29 cellular contexts compared by ENCODE assay signal in the genomic region with DNA sequence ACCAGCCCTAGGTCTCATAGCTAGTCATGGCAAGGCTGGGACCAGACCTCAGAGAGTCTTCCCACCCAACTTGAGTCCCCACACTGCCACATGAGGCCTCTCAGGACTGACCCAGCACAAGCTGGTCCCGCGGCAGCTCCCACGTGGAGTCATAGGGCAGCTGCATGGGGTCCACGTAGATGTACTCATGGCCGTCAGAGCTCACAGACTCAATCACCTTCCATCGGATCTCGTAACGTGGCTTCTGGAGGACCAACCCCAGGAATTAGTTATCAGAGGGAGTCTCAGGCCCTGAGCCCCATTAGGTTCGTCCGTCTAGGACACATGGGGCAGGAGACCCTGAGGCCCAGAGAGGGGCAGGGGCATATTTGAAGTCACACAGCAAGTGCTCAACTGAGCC. TPM values are rescaled to one million over a fixed set of nuclear protein-coding genes. Genes with fewer than 3 reads are reported as not detected.
"Had no signal": no experiment of that assay in that cellular context is flagged by ENCODE, and none has a peak within 500 bp of the region (broad histone marks: within the 10 kb centered on the region; RNA-seq: fewer than 3 reads in every experiment).

No MANE protein-coding gene starts in this region.

- H3K27ac ChIP-seq: body of pancreas, cardiac muscle cell had no signal

- H3K9me3 Mint-ChIP-seq: activated CD4-positive, alpha-beta memory T cell treated with anti-CD3 and anti-CD28 coated beads for 36 hours; activated naive CD4-positive, alpha-beta T cell treated with anti-CD3 and anti-CD28 coated beads for 36 hours; activated naive CD8-positive, alpha-beta T cell treated with anti-CD3 and anti-CD28 coated beads, Interleukin-2, amount 10 ng/mL, durations not matched to agents 7 days and 5 days; activated T-cell treated with anti-CD3 and anti-CD28 coated beads, Interleukin-2, amount 50 U/mL, for 72 hours; effector memory CD8-positive, alpha-beta T cell; memory B cell; nephron; T-helper 1 cell treated with Interleukin-12 subunit alpha and Interleukin-12 subunit beta and Interleukin-4 antibody, amounts not matched to agents 30 μg/mL and 1 μg/mL, for 36 hours; type B pancreatic cell had no signal

- H3K27me3 ChIP-seq: body of pancreas, cardiac muscle cell, dorsolateral prefrontal cortex, gastrocnemius medialis, testis had no signal

- H3K4me3 ChIP-seq: body of pancreas, cardiac muscle cell, dorsolateral prefrontal cortex, gastrocnemius medialis, testis had no signal

- H3K36me3 ChIP-seq: cardiac muscle cell, gastrocnemius medialis had no signal

- H3K4me3 Mint-ChIP-seq: activated CD4-positive, alpha-beta memory T cell treated with anti-CD3 and anti-CD28 coated beads for 36 hours; activated naive CD4-positive, alpha-beta T cell treated with anti-CD3 and anti-CD28 coated beads for 36 hours; activated naive CD8-positive, alpha-beta T cell treated with anti-CD3 and anti-CD28 coated beads, Interleukin-2, amount 10 ng/mL, durations not matched to agents 7 days and 5 days; activated T-cell treated with anti-CD3 and anti-CD28 coated beads, Interleukin-2, amount 50 U/mL, for 72 hours; effector memory CD8-positive, alpha-beta T cell; memory B cell; nephron; T-helper 1 cell treated with Interleukin-12 subunit alpha and Interleukin-12 subunit beta and Interleukin-4 antibody, amounts not matched to agents 30 μg/mL and 1 μg/mL, for 36 hours; type B pancreatic cell had no signal

- H3K27me3 Mint-ChIP-seq: activated CD4-positive, alpha-beta memory T cell treated with anti-CD3 and anti-CD28 coated beads for 36 hours; activated naive CD8-positive, alpha-beta T cell treated with anti-CD3 and anti-CD28 coated beads, Interleukin-2, amount 10 ng/mL, durations not matched to agents 7 days and 5 days; effector memory CD8-positive, alpha-beta T cell had no signal

- DNase-seq: activated CD4-positive, alpha-beta memory T cell treated with anti-CD3 and anti-CD28 coated beads for 36 hours; activated CD4-positive, alpha-beta T cell treated with anti-CD3 and anti-CD28 coated beads for 4 hours; activated CD4-positive, CD25-positive, alpha-beta regulatory T cell; activated effector memory CD4-positive, alpha-beta T cell treated with Interleukin-2 at 50 U/mL for 16 hours; activated naive CD4-positive, alpha-beta T cell treated with anti-CD3 and anti-CD28 coated beads for 36 hours; activated naive CD8-positive, alpha-beta T cell treated with anti-CD3 and anti-CD28 coated beads, Interleukin-2, amount 10 ng/mL, durations not matched to agents 7 days and 5 days; activated T-cell treated with anti-CD3 and anti-CD28 coated beads, Interleukin-2, amount 50 U/mL, for 72 hours; amygdala; body of pancreas; dorsolateral prefrontal cortex; effector memory CD8-positive, alpha-beta T cell; gastrocnemius medialis; hippocampal formation; small intestine; stimulated activated CD4-positive, alpha-beta T cell treated with anti-CD3 and anti-CD28 coated beads, Interleukin-15, amount 100 ng/mL, for 24 hours; stimulated activated CD8-positive, alpha-beta memory T cell treated with anti-CD3 and anti-CD28 coated beads, Interleukin-4, amount 100 ng/mL, for 48 hours; stimulated activated naive CD4-positive, alpha-beta T cell; testis had no signal

- ATAC-seq: activated T-cell treated with anti-CD3 and anti-CD28 coated beads, Interleukin-2, amount 50 U/mL, for 72 hours; body of pancreas; effector memory CD8-positive, alpha-beta T cell; esophagus mucosa; gastrocnemius medialis; sciatic nerve had no signal

- H3K36me3 Mint-ChIP-seq: activated CD4-positive, alpha-beta memory T cell treated with anti-CD3 and anti-CD28 coated beads for 36 hours; memory B cell; type B pancreatic cell had no signal

- H3K27ac Mint-ChIP-seq: activated CD4-positive, alpha-beta memory T cell treated with anti-CD3 and anti-CD28 coated beads for 36 hours; activated naive CD4-positive, alpha-beta T cell treated with anti-CD3 and anti-CD28 coated beads for 36 hours; activated T-cell treated with anti-CD3 and anti-CD28 coated beads, Interleukin-2, amount 50 U/mL, for 72 hours; memory B cell; T-helper 1 cell treated with Interleukin-12 subunit alpha and Interleukin-12 subunit beta and Interleukin-4 antibody, amounts not matched to agents 30 μg/mL and 1 μg/mL, for 36 hours; type B pancreatic cell had no signal

- H3K9me3 ChIP-seq: body of pancreas, gastrocnemius medialis, testis had no signal

RNA-seq across cellular contexts. Expression of gene CSF1R, which starts 39.0 kb away (rescaled TPM):
- total RNA-seq: cardiac muscle cell, endothelial cell of umbilical vein, myocyte had no signal
- polyA plus RNA-seq: endothelial cell of umbilical vein had no signal

RNA-seq across cellular contexts. Expression of gene CDX1, which starts 41.2 kb away (rescaled TPM):
- total RNA-seq: activated CD4-positive, alpha-beta memory T cell treated with anti-CD3 and anti-CD28 coated beads for 36 hours; activated naive CD4-positive, alpha-beta T cell treated with anti-CD3 and anti-CD28 coated beads for 36 hours; activated naive CD8-positive, alpha-beta T cell treated with anti-CD3 and anti-CD28 coated beads, Interleukin-2, amount 10 ng/mL, durations not matched to agents 7 days and 5 days; activated T-cell treated with anti-CD3 and anti-CD28 coated beads, Interleukin-2, amount 50 U/mL, for 72 hours; body of pancreas; cardiac muscle cell; endothelial cell of umbilical vein; esophagus mucosa; lower leg skin; mononuclear cell; myocyte; sciatic nerve had no signal
- polyA plus RNA-seq: endothelial cell of umbilical vein had no signal
